In the genomic region with DNA sequence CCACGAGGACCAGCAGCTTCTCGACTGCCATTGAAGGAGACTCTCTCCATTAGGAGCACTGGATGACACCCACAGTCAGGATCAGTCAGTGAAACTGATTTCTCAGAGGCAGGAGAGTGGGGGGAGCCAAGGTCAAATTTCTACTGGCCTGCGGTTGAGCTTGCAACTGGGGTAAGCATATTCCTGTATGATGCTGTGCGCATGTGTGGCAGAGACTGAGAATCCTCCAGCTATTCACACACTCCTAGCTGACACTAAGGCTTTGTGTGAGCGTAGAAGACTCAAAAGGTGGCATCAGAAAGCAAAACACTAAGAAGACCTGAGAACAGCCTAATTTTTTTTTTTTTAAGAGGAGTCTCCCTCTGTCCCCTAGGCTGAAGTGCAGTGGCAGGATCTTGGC, we compare ENCODE assay signal across 37 cellular contexts. TPM values are rescaled to one million over a fixed set of nuclear protein-coding genes. Genes with fewer than 3 reads are reported as not detected.
DNase-seq lines count a peak whose midpoint lies in the region; ATAC-seq, FAIRE-seq and TF ChIP-seq lines count a peak whose summit lies in the region.
"Had no signal": no experiment of that assay in that cellular context is flagged by ENCODE, and none has a peak within 500 bp of the region (broad histone marks: within the 10 kb centered on the region; RNA-seq: fewer than 3 reads in every experiment).

No MANE protein-coding gene starts in this region.

- no peaks in the 10 kb centered on the region for H3K9me3 Mint-ChIP-seq in GM23338
- H3K9me3 Mint-ChIP-seq: CD4-positive, alpha-beta memory T cell; CD4-positive, alpha-beta T cell; CD4-positive, CD25-positive, alpha-beta regulatory T cell; CD8-positive, alpha-beta T cell had no signal

- H3K4me2 ChIP-seq in GM23338 (no peak overlapping the region), MM.1S (ENCODE audit: low read depth, low read length) (no peak overlapping the region), K562 (ENCODE audit: insufficient read depth, low read length) (no peak overlapping the region), parathyroid adenoma (ENCODE audit: low read length) (no peak overlapping the region)
- H3K4me2 ChIP-seq: A549, BLaER1 had no signal

- TF ChIP-seq EP300 in K562 (IDR thresholded peaks at IDR 0.05; ENCODE audit: low read length): no peak

- H3K36me3 Mint-ChIP-seq in GM23338 (ENCODE audit: low read depth): no peaks in the 10 kb centered on the region
- H3K36me3 Mint-ChIP-seq: CD14-positive monocyte; CD4-positive, alpha-beta memory T cell; CD4-positive, CD25-positive, alpha-beta regulatory T cell; CD8-positive, alpha-beta memory T cell; CD8-positive, alpha-beta T cell had no signal

- no peaks in the 10 kb centered on the region for H4K20me1 ChIP-seq in GM23338 (replicated peaks; ENCODE audit: insufficient read depth)
- no peaks in the 10 kb centered on the region for H4K20me1 ChIP-seq in MM.1S (ENCODE audit: insufficient read depth, low read length)
- no peaks in the 10 kb centered on the region for H4K20me1 ChIP-seq in K562 (replicated peaks; ENCODE audit: control insufficient read depth, insufficient read depth, low read length)
- H4K20me1 ChIP-seq: BLaER1; BLaER1 treated with 17β-estradiol and CSF1 and Interleukin-3, amounts not matched to agents 10 nM and 100 nM had no signal

- H3K27me3 Mint-ChIP-seq in GM23338 (ENCODE audit: insufficient read depth, low read depth, poor library complexity): peaks cover 1% of the 10 kb centered on the region

- WGBS in K562 (ENCODE audit: insufficient coverage, low coverage, missing lambda C conversion rate): 5% methylated on average over 5 of the region's 5 CpGs
- WGBS in prostate gland: 74% methylated on average over 5 of the region's 5 CpGs
- WGBS in heart right ventricle, 2 donors: 70 to 77% methylated on average over 5 of the region's 5 CpGs
- WGBS in testis, 2 donors: 59 to 78% methylated on average over 5 of the region's 5 CpGs

- H3K4me3 ChIP-seq in GM23338 (no peak overlapping the region), MM.1S (ENCODE audit: low read length) (no peak overlapping the region), K562 (no peak overlapping the region), parathyroid adenoma (ENCODE audit: low read depth, low read length) (no peak overlapping the region), prostate gland (no peak overlapping the region), heart right ventricle (no peak overlapping the region), testis (no peak overlapping the region)
- H3K4me3 ChIP-seq: A549; BLaER1; BLaER1 treated with 17β-estradiol and CSF1 and Interleukin-3, amounts not matched to agents 10 nM and 100 nM had no signal

- H3K9me3 ChIP-seq in MM.1S (replicated peaks; ENCODE audit: insufficient read depth, low read length): no peaks in the 10 kb centered on the region
- no peaks in the 10 kb centered on the region for H3K9me3 ChIP-seq in K562 (replicated peaks; ENCODE audit: control insufficient read depth, insufficient read depth, low read depth, low read length)
- H3K9me3 ChIP-seq in parathyroid adenoma (ENCODE audit: control insufficient read depth, low read length): no peaks in the 10 kb centered on the region
- H3K9me3 ChIP-seq in prostate gland: no peaks in the 10 kb centered on the region
- peaks cover 0 to 3% (median 0%) of the 10 kb centered on the region in 11 donors for H3K9me3 ChIP-seq in heart right ventricle
- no peaks in the 10 kb centered on the region for H3K9me3 ChIP-seq in testis
- H3K9me3 ChIP-seq: BE2C, Caco-2 had no signal

- no peak overlapping the region for H3K27ac Mint-ChIP-seq in GM23338
- H3K27ac Mint-ChIP-seq: B cell; CD4-positive, alpha-beta memory T cell; CD4-positive, alpha-beta T cell; CD4-positive, CD25-positive, alpha-beta regulatory T cell; CD8-positive, alpha-beta T cell had no signal

- POLR2A ChIA-PET in K562 (lab: Yijun Ruan, JAX): interaction anchor here (0.7 kb wide), 2 partner anchors 25 to 164 kb away, joined by 3 read pairs; no protein-coding TSS in a partner anchor

- H3K4me1 Mint-ChIP-seq in GM23338: no peaks in the 10 kb centered on the region; the same call in 2 of the 3 replicates
- H3K4me1 Mint-ChIP-seq: B cell; CD14-positive monocyte; CD4-positive, alpha-beta memory T cell; CD4-positive, CD25-positive, alpha-beta regulatory T cell; CD8-positive, alpha-beta memory T cell had no signal

- H3F3A ChIP-seq in GM23338 (replicated peaks; ENCODE audit: low read depth) (no peaks in the 10 kb centered on the region), MM.1S (ENCODE audit: insufficient read depth, low read length) (no peaks in the 10 kb centered on the region)

- in situ Hi-C loops in K562 (cut with MboI): no loop called here

- H2AFZ ChIP-seq in GM23338 (0 out of 2 replicates have a peak overlapping the region, but pooled peaks have one; percentile 7), MM.1S (ENCODE audit: low read length) (0 out of 2 replicates have a peak overlapping the region, but pooled peaks have one; percentile 6), K562 (ENCODE audit: low read depth, low read length) (no peak overlapping the region), parathyroid adenoma (peak overlapping the region; percentile 26)

- H3K9me1 ChIP-seq in K562 (ENCODE audit: control insufficient read depth, insufficient read depth, low read length): no peaks in the 10 kb centered on the region

- H3K4me1 ChIP-seq in GM23338 (ENCODE audit: insufficient read depth) (no peaks in the 10 kb centered on the region), MM.1S (ENCODE audit: low read length) (no peaks in the 10 kb centered on the region), K562 (replicated peaks in 1 of 2; ENCODE audit: control insufficient read depth in 2 of 2, insufficient read depth in 2 of 2, low read length in 2 of 2) (no peaks in the 10 kb centered on the region), parathyroid adenoma (no peaks in the 10 kb centered on the region), prostate gland (replicated peaks) (no peaks in the 10 kb centered on the region), heart right ventricle (no peaks in the 10 kb centered on the region), testis (no peaks in the 10 kb centered on the region)
- H3K4me1 ChIP-seq: A549, BE2C, BLaER1, Caco-2 had no signal

- BruUV-seq in K562 (replicated peaks; lab: Mats Ljungman, UMichigan): no TSS peak

- H3K27ac ChIP-seq in GM23338 (ENCODE audit: low read depth) (no peak overlapping the region), MM.1S (ENCODE audit: low read length) (no peak overlapping the region), K562 (ENCODE audit: extremely low read depth, low read depth, low read length) (no peak overlapping the region), parathyroid adenoma (no peak overlapping the region), prostate gland (no peak overlapping the region), heart right ventricle (no peak overlapping the region), testis (no peak overlapping the region)
- H3K27ac ChIP-seq: 22Rv1; A549; BLaER1; BLaER1 treated with 17β-estradiol and CSF1 and Interleukin-3, amounts not matched to agents 10 nM and 100 nM; C4-2B had no signal

- H3K9ac ChIP-seq in MM.1S (ENCODE audit: low read length) (no peak overlapping the region), K562 (ENCODE audit: insufficient read depth in 1 of 2, low read depth in 2 of 2, low read length in 2 of 2) (no peak overlapping the region), parathyroid adenoma (no peak overlapping the region)
- H3K9ac ChIP-seq: BLaER1; BLaER1 treated with 17β-estradiol and CSF1 and Interleukin-3, amounts not matched to agents 10 nM and 100 nM had no signal

- no peak for TF ChIP-seq RAD21 in K562 (CRISPR knock-in tag; conservative IDR thresholded peaks at IDR 0.05 in 1 of 2, IDR thresholded peaks at IDR 0.05 in 1 of 2)

- H3K79me2 ChIP-seq in GM23338 (replicated peaks; ENCODE audit: insufficient read depth): no peaks in the 10 kb centered on the region
- no peaks in the 10 kb centered on the region for H3K79me2 ChIP-seq in MM.1S (ENCODE audit: low read length)
- no peaks in the 10 kb centered on the region for H3K79me2 ChIP-seq in K562 (ENCODE audit: control insufficient read depth, insufficient read depth, low read length)
- no peaks in the 10 kb centered on the region for H3K79me2 ChIP-seq in parathyroid adenoma

- CTCF ChIA-PET in K562 (lab: Yijun Ruan, JAX; ENCODE audit: low intra/inter-chr PET ratio): no interaction called here

- no peak for FAIRE-seq in K562 (lab: Jason Lieb, UNC)
- FAIRE-seq: A204.1, A549, D721Med had no signal

- ATAC-seq in GM23338 (no peak), K562 (no peak), GM18873 (IDR thresholded peaks at IDR 0.05; ENCODE audit: low FRiP score, unreplicated experiment) (no peak), heart right ventricle (no peak)
- ATAC-seq: A549; CD8-positive, alpha-beta T cell had no signal

- H3K9me2 ChIP-seq in GM23338 (ENCODE audit: insufficient read depth) (0 out of 2 replicates have a peak, but pooled peaks cover 4% of the 10 kb centered on the region), MM.1S (replicated peaks; ENCODE audit: insufficient read depth, low read length) (no peaks in the 10 kb centered on the region)

- no peak for TF ChIP-seq CTCF in GM23338 (conservative IDR thresholded peaks at IDR 0.05; ENCODE audit: low read depth in 2 of 2)
- TF ChIP-seq CTCF in MM.1S (IDR thresholded peaks at IDR 0.05; ENCODE audit: low read length): no peak
- no peak for TF ChIP-seq CTCF in K562 (IDR thresholded peaks at IDR 0.05 in 2 of 3, conservative IDR thresholded peaks at IDR 0.05 in 1 of 3; ENCODE audit: insufficient read depth in 2 of 3, low read depth in 1 of 3, low read length in 3 of 3)
- no peak for TF ChIP-seq CTCF in parathyroid adenoma (IDR thresholded peaks at IDR 0.05)
- no peak for TF ChIP-seq CTCF in prostate gland (IDR thresholded peaks at IDR 0.05)
- no peak for TF ChIP-seq CTCF in heart right ventricle (IDR thresholded peaks at IDR 0.05)
- no peak for TF ChIP-seq CTCF in testis (IDR thresholded peaks at IDR 0.05)

- no peak for DNase-seq in GM23338 (ENCODE audit: low spot score)
- no peak for DNase-seq in MM.1S
- DNase-seq in K562 (ENCODE audit: extremely low read depth in 1 of 4, low spot score in 3 of 4): no peak
- no peak for DNase-seq in prostate gland (ENCODE audit: low spot score)
- no peak for DNase-seq in heart right ventricle
- DNase-seq in testis: no peak
- DNase-seq: 8988T; ACHN; AML-193; BE2C; C1 segment of cervical spinal cord; Caco-2; Calu3; CD4-positive, alpha-beta memory T cell; CD4-positive, alpha-beta T cell; CD4-positive, CD25-positive, alpha-beta regulatory T cell; CD8-positive, alpha-beta memory T cell; CD8-positive, alpha-beta T cell; COR-L47; DMS 273 treated with DMSO at 0.1 percent for 48 hours; DMS153; DMS53; DMS79; DMS79 treated with DMSO at 0.1 percent for 48 hours; DND-41; EL had no signal

- H3K36me3 ChIP-seq in GM23338 (ENCODE audit: insufficient read depth) (no peaks in the 10 kb centered on the region), MM.1S (replicated peaks; ENCODE audit: insufficient read depth, low read length) (no peaks in the 10 kb centered on the region), K562 (ENCODE audit: control insufficient read depth, insufficient read depth, low read length) (no peaks in the 10 kb centered on the region), parathyroid adenoma (ENCODE audit: control insufficient read depth, insufficient read depth, low read length) (no peaks in the 10 kb centered on the region), prostate gland (no peaks in the 10 kb centered on the region), heart right ventricle (no peaks in the 10 kb centered on the region), testis (ENCODE audit: low read depth, missing control alignments) (no peaks in the 10 kb centered on the region)
- H3K36me3 ChIP-seq: BE2C; BLaER1; BLaER1 treated with 17β-estradiol and CSF1 and Interleukin-3, amounts not matched to agents 10 nM and 100 nM had no signal

- TF ChIP-seq POLR2A in K562 (conservative IDR thresholded peaks at IDR 0.05) (no peak), prostate gland (IDR thresholded peaks at IDR 0.05) (no peak), testis (IDR thresholded peaks at IDR 0.05) (no peak)

- H3K27me3 ChIP-seq in GM23338 (ENCODE audit: insufficient read depth) (no peaks in the 10 kb centered on the region), MM.1S (replicated peaks; ENCODE audit: insufficient read depth, low read length) (no peaks in the 10 kb centered on the region), K562 (ENCODE audit: control insufficient read depth in 2 of 2, insufficient read depth in 2 of 2, low read length in 2 of 2) (peaks cover 0 to 12% of the 10 kb centered on the region in 2 experiments; a peak in 2 of 5 replicates), parathyroid adenoma (ENCODE audit: control insufficient read depth, insufficient read depth, low read length) (no peaks in the 10 kb centered on the region), prostate gland (replicated peaks; ENCODE audit: insufficient read depth) (no peaks in the 10 kb centered on the region), heart right ventricle (peaks cover 0 to 14% (median 0%) of the 10 kb centered on the region in 7 donors), testis (no peaks in the 10 kb centered on the region)
- H3K27me3 ChIP-seq: BE2C; BLaER1; BLaER1 treated with 17β-estradiol and CSF1 and Interleukin-3, amounts not matched to agents 10 nM and 100 nM had no signal

- H3K4me3 Mint-ChIP-seq in GM23338: no peak overlapping the region
- H3K4me3 Mint-ChIP-seq: B cell; CD14-positive monocyte; CD4-positive, alpha-beta memory T cell; CD4-positive, alpha-beta T cell; CD4-positive, CD25-positive, alpha-beta regulatory T cell; CD8-positive, alpha-beta memory T cell; CD8-positive, alpha-beta T cell had no signal

- intact Hi-C loops in K562 (cut with micrococcal nuclease): loop anchor here (10.0 kb wide), 1 partner anchor 117 kb away; no protein-coding TSS in a partner anchor
- intact Hi-C loops in prostate gland (cut with DNase I): no loop called here
- intact Hi-C loops in heart right ventricle (cut with DNase I): no loop called here
- intact Hi-C loops in testis (cut with DNase I; ENCODE audit: low total_unique reads): no loop called here

RNA-seq across cellular contexts. Expression of a gene that starts 19.8 kb away (rescaled TPM):
- total RNA-seq in GM23338 (2014; rRNA removed; shearing (Covaris generic)): 34.6 and 43.9 TPM in 2 replicates
- polyA plus RNA-seq in GM23338 (2016; fragmentation: Nextera tagmentation; extraction: Ambion mirVana) (10.1 and 10.4 TPM in 2 replicates), K562 (2011; rRNA removed) (26.5 and 34.9 TPM in 2 replicates), K562 (2014; fragmentation: Illumina TruSeq; extraction: Trizol) (37.9 and 41.8 TPM in 2 replicates), K562 (2014; fragmentation: Nextera tagmentation; extraction: Ambion mirVana) (10 to 100 TPM in 1 of 2 experiments, 1 to 10 TPM in 1; 9.4 to 11.2 TPM), K562 (2014; rRNA removed) (23.3 and 28.6 TPM in 2 replicates), heart right ventricle (10 to 100 TPM; 12.9 to 16.9 TPM), testis (ENCODE audit: insufficient read depth, low read depth, low replicate concordance) (12.2 TPM)
- 55.7 and 73.0 TPM in 2 replicates for total RNA-seq in K562 (2011; cell fraction: chromatin; rRNA removed; ENCODE audit: low replicate concordance)
- 25.7 and 30.9 TPM in 2 replicates for total RNA-seq in K562 (2011; cell fraction: nucleolus; rRNA removed)
- 54.3 and 81.5 TPM in 2 replicates for total RNA-seq in K562 (2011; cell fraction: nucleoplasm; rRNA removed)
- total RNA-seq in K562 (2014; rRNA removed) (20.7 and 26.4 TPM in 2 replicates), K562 (2014; rRNA removed; fragmentation: Illumina TruSeq; extraction: Trizol) (54.4 and 57.4 TPM in 2 replicates), K562 (2015; rRNA removed; fragmentation: Illumina TruSeq; extraction: Trizol) (38.8 and 41.6 TPM in 2 replicates), K562 (2021) (51.4 and 53.5 TPM in 2 replicates), prostate gland (10 to 100 TPM in 1 of 2 donors, 1 to 10 TPM in 1; 8.2 to 12.0 TPM), heart right ventricle (10 to 100 TPM; 38.2 to 54.5 (median 48.9) TPM), testis (10 to 100 TPM; 11.4 to 14.3 TPM)
- polyA plus RNA-seq in K562 (2011; cell fraction: cytosol; rRNA removed): 12.3 and 17.3 TPM in 2 replicates
- 25.6 and 32.6 TPM in 2 replicates for polyA plus RNA-seq in K562 (2011; cell fraction: nucleus; rRNA removed)
- 22.4 and 28.5 TPM in 2 replicates for polyA plus RNA-seq in K562 (2012)
- 43.4 and 50.3 TPM in 2 replicates for polyA minus RNA-seq in K562 (2011; rRNA and poly(A)+ RNA removed)
- polyA minus RNA-seq in K562 (2011; cell fraction: cytosol; rRNA and poly(A)+ RNA removed): 22.6 and 32.4 TPM in 2 replicates
- polyA minus RNA-seq in K562 (2011; cell fraction: nucleus; rRNA and poly(A)+ RNA removed): 15.6 and 16.8 TPM in 2 replicates

RNA-seq across cellular contexts. Expression of a gene that starts 28.7 kb away (rescaled TPM):
- total RNA-seq in GM23338 (2014; rRNA removed; shearing (Covaris generic)): 4.9 and 8.6 TPM in 2 replicates
- polyA plus RNA-seq in GM23338 (2016; fragmentation: Nextera tagmentation; extraction: Ambion mirVana) (0.54 and 1.1 TPM in 2 replicates), K562 (2011; rRNA removed) (0.11 and 0.17 TPM in 2 replicates), K562 (2014; fragmentation: Illumina TruSeq; extraction: Trizol) (0.04 and 0.07 TPM in 2 replicates), K562 (2014; fragmentation: Nextera tagmentation; extraction: Ambion mirVana) (under 1 TPM in 1 of 2 experiments, not detected in 1; 0.03 TPM), K562 (2014; rRNA removed) (0.07 and 0.08 TPM in 2 replicates), heart right ventricle (1 to 10 TPM in 1 of 2 donors, under 1 TPM in 1; 0.84 to 1.2 TPM), testis (ENCODE audit: insufficient read depth, low read depth, low replicate concordance) (28.0 TPM)
- 3.3 TPM in 1 of 2 replicates, not detected in the other for total RNA-seq in K562 (2011; cell fraction: chromatin; rRNA removed; ENCODE audit: low replicate concordance)
- total RNA-seq in K562 (2011; cell fraction: nucleolus; rRNA removed): 0.13 and 0.33 TPM in 2 replicates
- 0.88 and 1.5 TPM in 2 replicates for total RNA-seq in K562 (2011; cell fraction: nucleoplasm; rRNA removed)
- total RNA-seq in K562 (2014; rRNA removed) (0.14 TPM in 1 of 2 replicates, not detected in the other), K562 (2014; rRNA removed; fragmentation: Illumina TruSeq; extraction: Trizol) (0.15 and 0.26 TPM in 2 replicates), K562 (2015; rRNA removed; fragmentation: Illumina TruSeq; extraction: Trizol) (0.11 and 0.38 TPM in 2 replicates), K562 (2021) (0.45 and 0.47 TPM in 2 replicates), prostate gland (10 to 100 TPM; 14.3 to 15.6 TPM), heart right ventricle (1 to 10 TPM; 4.1 to 9.1 (median 7.6) TPM), testis (10 to 100 TPM; 33.0 to 57.2 TPM)
- polyA plus RNA-seq in K562 (2011; cell fraction: cytosol; rRNA removed): 0.01 TPM in 1 of 2 replicates, not detected in the other
- polyA plus RNA-seq in K562 (2011; cell fraction: nucleus; rRNA removed): 0.08 and 0.10 TPM in 2 replicates
- 0.10 and 0.12 TPM in 2 replicates for polyA plus RNA-seq in K562 (2012)
- 0.21 and 0.48 TPM in 2 replicates for polyA minus RNA-seq in K562 (2011; rRNA and poly(A)+ RNA removed)
- polyA minus RNA-seq in K562 (2011; cell fraction: cytosol; rRNA and poly(A)+ RNA removed): not detected in 2 replicates
- polyA minus RNA-seq in K562 (2011; cell fraction: nucleus; rRNA and poly(A)+ RNA removed): 0.22 and 0.40 TPM in 2 replicates
